ENCODE assay signal across 24 cellular contexts in the genomic region with DNA sequence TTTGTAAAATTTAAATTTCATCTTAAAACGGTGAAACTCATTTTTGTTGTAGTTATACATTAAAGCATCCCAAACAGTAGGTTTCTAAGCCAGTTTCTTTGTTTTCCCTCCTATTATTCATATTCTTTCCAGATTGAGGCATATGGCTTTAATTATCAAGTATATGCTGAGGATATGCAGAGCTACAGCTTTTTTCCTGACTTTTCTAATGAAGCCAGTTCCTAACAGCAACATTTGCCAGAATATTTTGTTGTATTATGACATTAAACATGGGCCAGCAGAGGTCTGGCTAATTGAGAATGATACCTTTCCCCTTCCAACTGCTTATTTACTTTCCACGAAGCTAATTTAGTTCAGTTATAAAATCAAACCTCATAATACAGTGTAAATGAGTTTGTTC.
DNase-seq lines count a peak whose midpoint lies in the region; ATAC-seq and TF ChIP-seq lines count a peak whose summit lies in the region.
"Had no signal": no experiment of that assay in that cellular context is flagged by ENCODE, and none has a peak within 500 bp of the region (broad histone marks: within the 10 kb centered on the region; RNA-seq: fewer than 3 reads in every experiment).

No MANE protein-coding gene starts in this region.

- H3K79me2 ChIP-seq in SK-N-SH (ENCODE audit: insufficient read depth) = peaks cover 89% of the 10 kb centered on the region

- H3K9me2 ChIP-seq in SK-N-SH = no peaks in the 10 kb centered on the region

- no peak overlapping the region for H3K27ac Mint-ChIP-seq in nephron progenitor cell
- H3K27ac Mint-ChIP-seq in stimulated activated memory B cell treated with anti-CD40 and anti-IgM and Interleukin-4, amounts not matched to agents 10 μg/mL and 1 μg/mL and 100 μg/mL, for 72 hours = no peak overlapping the region
- H3K27ac Mint-ChIP-seq: CD8-positive, alpha-beta memory T cell had no signal

- TF ChIP-seq EP300 in SK-N-SH (IDR thresholded peaks at IDR 0.05; ENCODE audit: borderline replicate concordance in 1 of 2, low read depth in 1 of 2, low read length in 1 of 2) = peak in 1 of 2 experiments; percentile 81; a peak in 2 of 4 replicates

- no peak overlapping the region for H3K9ac ChIP-seq in SK-N-SH

- H3K36me3 ChIP-seq in SK-N-SH (replicated peaks in 1 of 2; ENCODE audit: control insufficient read depth in 1 of 2, insufficient read depth in 2 of 2, low read length in 1 of 2) = no peaks in the 10 kb centered on the region
- H3K36me3 ChIP-seq: MG63, SJCRH30 had no signal

- 13% methylated on average over 2 of the region's 2 CpGs for WGBS in SK-N-SH (ENCODE audit: low lambda C conversion rate)

- no peaks in the 10 kb centered on the region for H3K9me3 ChIP-seq in SK-N-SH
- H3K9me3 ChIP-seq: MG63, SJCRH30 had no signal

- no peak overlapping the region; a peak in 1 of 4 replicates for H3K4me3 ChIP-seq in SK-N-SH (ENCODE audit: low read depth in 2 of 2, low read length in 1 of 2)
- H3K4me3 ChIP-seq: MG63, SJCRH30 had no signal

- H3K4me1 Mint-ChIP-seq in nephron progenitor cell = peaks cover 29% of the 10 kb centered on the region
- no peaks in the 10 kb centered on the region for H3K4me1 Mint-ChIP-seq in stimulated activated memory B cell treated with anti-CD40 and anti-IgM and Interleukin-4, amounts not matched to agents 10 μg/mL and 1 μg/mL and 100 μg/mL, for 72 hours
- H3K4me1 Mint-ChIP-seq: CD8-positive, alpha-beta memory T cell had no signal

- POLR2A ChIA-PET in SK-N-SH (lab: Yijun Ruan, JAX) = no interaction called here

- no peak overlapping the region for H3K4me3 Mint-ChIP-seq in nephron progenitor cell
- H3K4me3 Mint-ChIP-seq in stimulated activated memory B cell treated with anti-CD40 and anti-IgM and Interleukin-4, amounts not matched to agents 10 μg/mL and 1 μg/mL and 100 μg/mL, for 72 hours = no peak overlapping the region
- H3K4me3 Mint-ChIP-seq: CD8-positive, alpha-beta memory T cell had no signal

- no peaks in the 10 kb centered on the region for H3K27me3 ChIP-seq in SK-N-SH (ENCODE audit: insufficient read depth)
- H3K27me3 ChIP-seq: MG63, SJCRH30 had no signal

- peaks cover 4% of the 10 kb centered on the region for H3K9me3 Mint-ChIP-seq in nephron progenitor cell
- H3K9me3 Mint-ChIP-seq in stimulated activated memory B cell treated with anti-CD40 and anti-IgM and Interleukin-4, amounts not matched to agents 10 μg/mL and 1 μg/mL and 100 μg/mL, for 72 hours = no peaks in the 10 kb centered on the region

- peak overlapping the region; percentile 27; the same call in 1 of the 2 replicates for H3K4me2 ChIP-seq in SK-N-SH

- TF ChIP-seq CTCF in SK-N-SH (IDR thresholded peaks at IDR 0.05) (no peak), nephron progenitor cell (IDR thresholded peaks at IDR 0.05) (no peak)

- peaks cover 6% of the 10 kb centered on the region for H3K36me3 Mint-ChIP-seq in nephron progenitor cell (ENCODE audit: low read depth)
- H3K36me3 Mint-ChIP-seq in stimulated activated memory B cell treated with anti-CD40 and anti-IgM and Interleukin-4, amounts not matched to agents 10 μg/mL and 1 μg/mL and 100 μg/mL, for 72 hours = no peaks in the 10 kb centered on the region
- H3K36me3 Mint-ChIP-seq: CD8-positive, alpha-beta memory T cell had no signal

- DNase-seq in AG08395 (ENCODE audit: low spot score) (peak; percentile 28), GM03348 (ENCODE audit: low spot score) (peak; percentile 22), SK-N-SH (peak; percentile 33), fibroblast of peridontal ligament (ENCODE audit: extremely low read depth) (peak; percentile 71), nephron progenitor cell (no peak)
- DNase-seq: C1 segment of cervical spinal cord; Calu3; CD8-positive, alpha-beta memory T cell; DMS153; GDM1; Kasumi-1; MG63; NCI-H1048; NCI-H1436 treated with DMSO at 0.1 percent for 48 hours; NCI-H2029; NCI-H2227 treated with DMSO at 0.1 percent for 48 hours; NCI-H510A treated with DMSO at 0.1 percent for 48 hours; NCI-H774; OCI-M1; SJCRH30; SW 1271 had no signal

- peaks cover 51% of the 10 kb centered on the region; the same call in 1 of the 2 replicates for H4K20me1 ChIP-seq in SK-N-SH (ENCODE audit: insufficient read depth)

- ATAC-seq in HG03520 (IDR thresholded peaks at IDR 0.05; ENCODE audit: unreplicated experiment) = no peak
- no peak for ATAC-seq in HG02759 (IDR thresholded peaks at IDR 0.05; ENCODE audit: unreplicated experiment)
- ATAC-seq in stimulated activated memory B cell treated with anti-CD40 and anti-IgM and Interleukin-4, amounts not matched to agents 10 μg/mL and 1 μg/mL and 100 μg/mL, for 72 hours = no peak

- CTCF ChIA-PET in SK-N-SH (lab: Yijun Ruan, JAX) = interaction anchor here (0.7 kb wide), 1 partner anchor 95 kb away, joined by 5 read pairs; no protein-coding TSS in a partner anchor

- no peaks in the 10 kb centered on the region for H3K27me3 Mint-ChIP-seq in nephron progenitor cell (ENCODE audit: low read depth, poor library complexity)
- no peaks in the 10 kb centered on the region for H3K27me3 Mint-ChIP-seq in stimulated activated memory B cell treated with anti-CD40 and anti-IgM and Interleukin-4, amounts not matched to agents 10 μg/mL and 1 μg/mL and 100 μg/mL, for 72 hours
- H3K27me3 Mint-ChIP-seq: CD8-positive, alpha-beta memory T cell had no signal

- peak overlapping the region; percentile 52 to 67; a peak in 3 of 4 replicates for H3K27ac ChIP-seq in SK-N-SH (ENCODE audit: low read depth in 2 of 2, low read length in 1 of 2)
- H3K27ac ChIP-seq: SJCRH30 had no signal

- H3K4me1 ChIP-seq in SK-N-SH (ENCODE audit: control insufficient read depth in 1 of 2, insufficient read depth in 2 of 2, low read depth in 1 of 2, low read length in 1 of 2) = peaks cover 6 to 23% of the 10 kb centered on the region in 2 experiments
- H3K4me1 ChIP-seq: SJCRH30 had no signal

- H2AFZ ChIP-seq in SK-N-SH (ENCODE audit: low read depth) = no peak overlapping the region

- no peak; the same call in 1 of the 2 replicates for TF ChIP-seq RAD21 in SK-N-SH (IDR thresholded peaks at IDR 0.05; ENCODE audit: low read length)

- peaks cover 11% of the 10 kb centered on the region for H3F3A ChIP-seq in SK-N-SH (replicated peaks; ENCODE audit: insufficient read depth)

TF ChIP-seq in SK-N-SH, 30 proteins besides CTCF, POLR2A, EP300 and RAD21:
- TF ChIP-seq RCOR1 (IDR thresholded peaks at IDR 0.05; ENCODE audit: low read length) = peak; percentile 46; the same call in 1 of the 2 replicates
- TF ChIP-seq TCF12 (IDR thresholded peaks at IDR 0.05) = peak; percentile 92
- TF ChIP-seq TAF1 (IDR thresholded peaks at IDR 0.05; ENCODE audit: borderline replicate concordance, low read depth, low read length) = no peak
- TF ChIP-seq POLR2AphosphoS5 (IDR thresholded peaks at IDR 0.05; ENCODE audit: low read depth, low read length) = peak; percentile 52; the same call in 1 of the 2 replicates
- TF ChIP-seq ZBTB33 (IDR thresholded peaks at IDR 0.05; ENCODE audit: borderline replicate concordance, low read depth) = no peak
- peak; percentile 34 for TF ChIP-seq CHD2 (IDR thresholded peaks at IDR 0.05; ENCODE audit: low read length, partially characterized antibody)
- peak; percentile 51; the same call in 1 of the 2 replicates for TF ChIP-seq PBX3 (IDR thresholded peaks at IDR 0.05)
